18 cellular contexts compared by ENCODE assay signal in genomic region chr5:127664082-127664481, GRCh38. TPM values are rescaled to one million over a fixed set of nuclear protein-coding genes. Genes with fewer than 3 reads are reported as not detected.
DNase-seq lines count a peak whose midpoint lies in the region; ATAC-seq, FAIRE-seq and TF ChIP-seq lines count a peak whose summit lies in the region.
"Had no signal": no experiment of that assay in that cellular context is flagged by ENCODE, and none has a peak within 500 bp of the region (broad histone marks: within the 10 kb centered on the region; RNA-seq: fewer than 3 reads in every experiment).

No MANE protein-coding gene starts in this region.

- peak overlapping the region; percentile 21 to 81 for H3K27ac ChIP-seq in testis
- H3K27ac ChIP-seq: 22Rv1, BLaER1, HL-60 had no signal

- H3K4me1 ChIP-seq in testis = peaks cover 41% of the 10 kb centered on the region
- H3K4me1 ChIP-seq: BLaER1, Caco-2 had no signal

- FAIRE-seq in bronchial epithelial cell (lab: Jason Lieb, UNC) = peak; percentile 47
- FAIRE-seq: GM19239, H54 had no signal

- H3K27me3 ChIP-seq in bronchial epithelial cell (ENCODE audit: control insufficient read depth, insufficient read depth, low read length) (no peaks in the 10 kb centered on the region), testis (no peaks in the 10 kb centered on the region)
- H3K27me3 ChIP-seq: BLaER1 had no signal

- no peak for TF ChIP-seq POLR2A in testis (IDR thresholded peaks at IDR 0.05)

- 74 to 80% methylated on average over 5 of the region's 5 CpGs for WGBS in testis, 2 donors

- H3K36me3 ChIP-seq in bronchial epithelial cell (ENCODE audit: control insufficient read depth, insufficient read depth, low read length) (no peaks in the 10 kb centered on the region), testis (ENCODE audit: low read depth, missing control alignments) (no peaks in the 10 kb centered on the region)
- H3K36me3 ChIP-seq: BLaER1 had no signal

- H3K4me3 ChIP-seq in bronchial epithelial cell (ENCODE audit: low read depth, low read length) (no peak overlapping the region), testis (no peak overlapping the region)
- H3K4me3 ChIP-seq: BLaER1 had no signal

- peak; percentile 68 for ATAC-seq in left ventricle myocardium superior
- ATAC-seq: HCT116 had no signal

- H3K9me3 ChIP-seq in testis = no peaks in the 10 kb centered on the region
- H3K9me3 ChIP-seq: BLaER1, Caco-2 had no signal

- TF ChIP-seq CTCF in bronchial epithelial cell (IDR thresholded peaks at IDR 0.05; ENCODE audit: insufficient read depth, low read length, severe bottlenecking) (no peak), testis (IDR thresholded peaks at IDR 0.05) (no peak)

- intact Hi-C loops in left ventricle myocardium superior (cut with micrococcal nuclease) (no loop called here), testis (cut with DNase I; ENCODE audit: low total_unique reads) (no loop called here)

- DNase-seq in NCI-H345 (lab: John Stamatoyannopoulos, UW) (peak; percentile 14), NCI-H345 treated with DMSO at 0.1 percent for 48 hours (lab: John Stamatoyannopoulos, UW; ENCODE audit: unreplicated experiment) (no peak), bronchial epithelial cell (ENCODE audit: low read depth) (no peak), left ventricle myocardium superior (no peak), testis (no peak), anterior cingulate cortex (lab: John Stamatoyannopoulos, UW) (no peak)
- DNase-seq in stimulated activated CD4-positive, alpha-beta T cell treated with anti-CD3 and anti-CD28 coated beads, Interleukin-15, amount 100 ng/mL, for 24 hours = no peak
- DNase-seq: Caco-2; CD8-positive, alpha-beta memory T cell; DND-41; GDM1 had no signal

RNA-seq across cellular contexts. Expression of gene CTXN3, which starts 15.2 kb away (rescaled TPM):
- total RNA-seq in bronchial epithelial cell (not detected in 2 replicates), left ventricle myocardium superior (not detected), testis (under 1 TPM in 1 of 2 donors, not detected in 1; 0.24 TPM)
- 0.26 TPM for polyA plus RNA-seq in testis (ENCODE audit: insufficient read depth, low read depth, low replicate concordance)
- total RNA-seq: A673; Caco-2; CD8-positive, alpha-beta memory T cell had no signal
- polyA plus RNA-seq: CD8-positive, alpha-beta memory T cell had no signal

RNA-seq across cellular contexts. Expression of gene CCDC192, which starts 39.1 kb away (rescaled TPM):
- total RNA-seq in bronchial epithelial cell (not detected in 2 replicates), left ventricle myocardium superior (not detected), testis (10 to 100 TPM in 1 of 2 donors, 1 to 10 TPM in 1; 7.8 to 12.9 TPM)
- 22.6 TPM for polyA plus RNA-seq in testis (ENCODE audit: insufficient read depth, low read depth, low replicate concordance)
- total RNA-seq: A673; Caco-2; CD8-positive, alpha-beta memory T cell had no signal
- polyA plus RNA-seq: CD8-positive, alpha-beta memory T cell had no signal
